8 cellular contexts compared by ENCODE assay signal in the genomic region with DNA sequence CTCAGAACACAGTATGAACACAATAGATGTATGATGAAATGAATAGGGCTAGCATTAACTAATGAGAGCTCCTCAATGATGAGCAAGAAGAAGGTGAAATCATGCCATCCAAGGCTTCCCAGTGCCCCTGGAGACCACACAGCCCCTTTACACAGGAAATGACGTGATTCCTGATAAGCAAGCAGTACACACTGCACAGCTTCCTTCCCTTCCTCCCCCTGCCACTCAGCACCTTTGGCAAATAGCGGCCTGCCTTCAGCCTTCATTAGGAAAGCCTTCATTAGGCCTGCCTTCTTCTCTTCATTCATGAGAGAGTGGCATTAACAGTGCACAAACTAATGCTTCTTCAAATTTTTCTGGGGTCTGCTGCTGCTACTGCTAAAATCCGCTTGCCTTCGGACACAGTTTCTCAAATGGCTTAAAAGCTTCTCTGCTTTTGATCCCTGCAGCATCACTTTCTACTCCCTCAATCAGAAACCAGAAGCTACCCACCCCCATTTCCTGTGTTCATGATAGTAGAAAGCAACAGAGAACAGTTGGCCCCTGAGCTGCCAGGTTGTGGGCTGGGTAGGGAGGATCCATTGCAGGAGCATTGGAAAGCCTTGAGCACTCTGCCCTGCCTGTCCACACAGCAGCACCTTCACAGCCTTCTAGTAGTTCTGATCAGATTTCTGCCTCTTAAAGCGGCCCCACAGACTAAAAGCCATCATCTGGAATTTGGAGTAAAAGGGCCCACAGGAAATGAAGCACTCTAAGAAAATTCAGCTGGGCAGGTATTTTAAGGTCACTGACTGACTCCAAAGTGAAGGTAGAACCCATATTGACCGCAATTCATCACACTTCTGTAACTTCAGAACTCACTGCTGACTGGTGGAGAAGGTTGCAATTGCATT.
DNase-seq lines count a peak whose midpoint lies in the region; ATAC-seq and TF ChIP-seq lines count a peak whose summit lies in the region.

No MANE protein-coding gene starts in this region.

- no peak overlapping the region for H3K27ac ChIP-seq in DOHH2 (ENCODE audit: low read depth, low read length)
- peak overlapping the region; percentile 81 for H3K27ac ChIP-seq in naive thymus-derived CD4-positive, alpha-beta T cell (ENCODE audit: low read depth, low read length)

- H3F3A ChIP-seq in DOHH2 (ENCODE audit: control insufficient read depth, insufficient read depth) = 0 out of 2 replicates have a peak, but pooled peaks cover 5% of the 10 kb centered on the region

- no peaks in the 10 kb centered on the region for H3K9me3 ChIP-seq in DOHH2 (ENCODE audit: control insufficient read depth, insufficient read depth, low read length)
- H3K9me3 ChIP-seq in naive thymus-derived CD4-positive, alpha-beta T cell (ENCODE audit: control insufficient read depth in 2 of 3, low read length in 3 of 3) = no peaks in the 10 kb centered on the region

- DNase-seq in activated T-cell treated with anti-CD3 and anti-CD28 coated beads, Interleukin-2, amount 50 U/mL, for 4 hours = no peak
- DNase-seq in naive thymus-derived CD4-positive, alpha-beta T cell = peak in 8 of 9 donors; percentile 50 to 87 (median 81)
- DNase-seq in NCI-H2227 treated with DMSO at 0.1 percent for 48 hours (lab: John Stamatoyannopoulos, UW) (no peak), ecto neural progenitor cell (ENCODE audit: low spot score) (no peak)

- H3K27me3 ChIP-seq in DOHH2 (ENCODE audit: control insufficient read depth, low read length) = peaks cover 7% of the 10 kb centered on the region; the same call in 1 of the 2 replicates
- H3K27me3 ChIP-seq in naive thymus-derived CD4-positive, alpha-beta T cell (ENCODE audit: control insufficient read depth in 2 of 2, insufficient read depth in 2 of 2, low read length in 2 of 2) = no peaks in the 10 kb centered on the region

- H3K27me3 Mint-ChIP-seq in activated T-cell treated with anti-CD3 and anti-CD28 coated beads, Interleukin-2, amount 50 U/mL, for 4 hours (ENCODE audit: low read depth) = no peaks in the 10 kb centered on the region
- peaks cover 0 to 5% (median 0%) of the 10 kb centered on the region in 5 donors for H3K27me3 Mint-ChIP-seq in naive thymus-derived CD4-positive, alpha-beta T cell

- H3K36me3 Mint-ChIP-seq in activated T-cell treated with anti-CD3 and anti-CD28 coated beads, Interleukin-2, amount 50 U/mL, for 4 hours (ENCODE audit: insufficient read depth) = no peaks in the 10 kb centered on the region
- H3K36me3 Mint-ChIP-seq in naive thymus-derived CD4-positive, alpha-beta T cell = no peaks in the 10 kb centered on the region

- POLR2A ChIA-PET in naive thymus-derived CD4-positive, alpha-beta T cell (lab: Charles Lee) = interaction anchor here (0.5 to 2.3 kb wide), 12 partner anchors 11 to 1712 kb away, joined by 3 to 22 read pairs (median 5); partner anchors contain the start of genes BORCS5 and SMIM10L1

- no peaks in the 10 kb centered on the region for H3K79me2 ChIP-seq in DOHH2 (ENCODE audit: control insufficient read depth, low read length)

- CTCF ChIA-PET in naive thymus-derived CD4-positive, alpha-beta T cell (lab: Charles Lee) = interaction anchor here (0.6 to 2.3 kb wide), 8 partner anchors 9 to 806 kb away, joined by 3 to 14 read pairs (median 3); no protein-coding TSS in a partner anchor

- no peaks in the 10 kb centered on the region for H4K20me1 ChIP-seq in DOHH2 (ENCODE audit: control insufficient read depth, insufficient read depth, low read depth, low read length)

- H3K4me3 Mint-ChIP-seq in activated T-cell treated with anti-CD3 and anti-CD28 coated beads, Interleukin-2, amount 50 U/mL, for 4 hours = peak overlapping the region; percentile 39
- peak overlapping the region; percentile 74 to 84 (median 80) for H3K4me3 Mint-ChIP-seq in naive thymus-derived CD4-positive, alpha-beta T cell

- H3K4me3 ChIP-seq in DOHH2 (ENCODE audit: low read length) = no peak overlapping the region
- H3K4me3 ChIP-seq in naive thymus-derived CD4-positive, alpha-beta T cell (ENCODE audit: low read length) = peak overlapping the region; percentile 50

- peak overlapping the region; percentile 92 to 99 (median 96) for H3K27ac Mint-ChIP-seq in naive thymus-derived CD4-positive, alpha-beta T cell

- peaks cover 59% of the 10 kb centered on the region for H3K4me1 Mint-ChIP-seq in activated T-cell treated with anti-CD3 and anti-CD28 coated beads, Interleukin-2, amount 50 U/mL, for 4 hours (ENCODE audit: low read depth)
- H3K4me1 Mint-ChIP-seq in naive thymus-derived CD4-positive, alpha-beta T cell = peaks cover 31 to 88% (median 68%) of the 10 kb centered on the region in 7 donors

- H3K9me2 ChIP-seq in DOHH2 (replicated peaks; ENCODE audit: control insufficient read depth, low read length) = no peaks in the 10 kb centered on the region

- TF ChIP-seq CTCF in DOHH2 (IDR thresholded peaks at IDR 0.05; ENCODE audit: low read depth, low read length, poor library complexity, severe bottlenecking) = no peak

- H3K4me2 ChIP-seq in DOHH2 (ENCODE audit: low read length) = peak overlapping the region; percentile 31

- intact Hi-C loops in naive thymus-derived CD4-positive, alpha-beta T cell (cut with micrococcal nuclease) = loop anchor here (1.0 to 10.0 kb wide), 12 partner anchors 9 to 1557 kb away; partner anchors contain the start of genes GABARAPL1 (in 1 of the 2), GSG1 (in 1 of the 2), LRP6 (in 1 of the 2) and SMIM10L1 (in 1 of the 2)

- ATAC-seq in GM19455 (IDR thresholded peaks at IDR 0.05; ENCODE audit: unreplicated experiment) (peak; percentile 81), HG03469 (IDR thresholded peaks at IDR 0.05; ENCODE audit: unreplicated experiment) (peak; percentile 69), esophagus mucosa (no peak)
- peak; percentile 82 to 83 for ATAC-seq in activated T-cell treated with anti-CD3 and anti-CD28 coated beads, Interleukin-2, amount 50 U/mL, for 4 hours
- ATAC-seq in naive thymus-derived CD4-positive, alpha-beta T cell = peak; percentile 87

- no peaks in the 10 kb centered on the region for H3K9me3 Mint-ChIP-seq in activated T-cell treated with anti-CD3 and anti-CD28 coated beads, Interleukin-2, amount 50 U/mL, for 4 hours
- no peaks in the 10 kb centered on the region for H3K9me3 Mint-ChIP-seq in naive thymus-derived CD4-positive, alpha-beta T cell

- peaks cover 20% of the 10 kb centered on the region for H3K4me1 ChIP-seq in DOHH2 (ENCODE audit: control insufficient read depth, low read length)
- peaks cover 28 to 69% of the 10 kb centered on the region in 2 donors for H3K4me1 ChIP-seq in naive thymus-derived CD4-positive, alpha-beta T cell (ENCODE audit: control insufficient read depth in 2 of 2, insufficient read depth in 2 of 2, low read length in 2 of 2)

- no peaks in the 10 kb centered on the region for H3K36me3 ChIP-seq in DOHH2 (ENCODE audit: control insufficient read depth, low read length)
- H3K36me3 ChIP-seq in naive thymus-derived CD4-positive, alpha-beta T cell (ENCODE audit: control insufficient read depth in 2 of 3, insufficient read depth in 3 of 3, low read length in 3 of 3) = no peaks in the 10 kb centered on the region

Comparison
In these comparisons a context has a peak if more than half of its experiments do, and no peak if none do; other contexts are left out.
1. DNase-seq: peak in naive thymus-derived CD4-positive, alpha-beta T cell (8 of 9); none in activated T-cell treated with anti-CD3 and anti-CD28 coated beads, Interleukin-2, amount 50 U/mL, for 4 hours (single experiment), NCI-H2227 treated with DMSO at 0.1 percent for 48 hours (single experiment) and ecto neural progenitor cell (single experiment).